ENCODE assay signal across 8 cellular contexts in the genomic region with DNA sequence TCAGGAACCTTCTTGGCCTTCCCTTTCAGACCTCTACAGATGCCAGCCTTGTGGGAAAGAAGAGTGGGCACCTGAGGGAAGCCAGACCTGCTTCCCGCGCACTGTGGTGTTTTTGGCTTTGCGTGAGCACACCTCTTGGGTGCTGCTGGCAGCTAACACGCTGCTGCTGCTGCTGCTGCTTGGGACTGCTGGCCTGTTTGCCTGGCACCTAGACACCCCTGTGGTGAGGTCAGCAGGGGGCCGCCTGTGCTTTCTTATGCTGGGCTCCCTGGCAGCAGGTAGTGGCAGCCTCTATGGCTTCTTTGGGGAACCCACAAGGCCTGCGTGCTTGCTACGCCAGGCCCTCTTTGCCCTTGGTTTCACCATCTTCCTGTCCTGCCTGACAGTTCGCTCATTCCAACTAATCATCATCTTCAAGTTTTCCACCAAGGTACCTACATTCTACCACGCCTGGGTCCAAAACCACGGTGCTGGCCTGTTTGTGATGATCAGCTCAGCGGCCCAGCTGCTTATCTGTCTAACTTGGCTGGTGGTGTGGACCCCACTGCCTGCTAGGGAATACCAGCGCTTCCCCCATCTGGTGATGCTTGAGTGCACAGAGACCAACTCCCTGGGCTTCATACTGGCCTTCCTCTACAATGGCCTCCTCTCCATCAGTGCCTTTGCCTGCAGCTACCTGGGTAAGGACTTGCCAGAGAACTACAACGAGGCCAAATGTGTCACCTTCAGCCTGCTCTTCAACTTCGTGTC. TPM values are rescaled to one million over a fixed set of nuclear protein-coding genes. Genes with fewer than 3 reads are reported as not detected.
DNase-seq lines count a peak whose midpoint lies in the region; ATAC-seq and TF ChIP-seq lines count a peak whose summit lies in the region.

No MANE protein-coding gene starts in this region.

- no peaks in the 10 kb centered on the region for H3K36me3 Mint-ChIP-seq in CD4-positive, CD25-positive, alpha-beta regulatory T cell
- no peaks in the 10 kb centered on the region for H3K36me3 Mint-ChIP-seq in endothelial cell (ENCODE audit: low read depth, unreplicated experiment)

- peaks cover 33% of the 10 kb centered on the region for H3K4me1 ChIP-seq in CD4-positive, CD25-positive, alpha-beta regulatory T cell (ENCODE audit: control insufficient read depth, insufficient read depth, low read length, poor library complexity, severe bottlenecking)
- H3K4me1 ChIP-seq in Panc1 (ENCODE audit: control insufficient read depth, insufficient read depth, low read length) (peaks cover 23% of the 10 kb centered on the region), neutrophil (ENCODE audit: control insufficient read depth in 1 of 2, insufficient read depth in 1 of 2, low read depth in 1 of 2, low read length in 1 of 2) (peaks cover 38 to 42% of the 10 kb centered on the region in 2 experiments)

- no peaks in the 10 kb centered on the region for H3K36me3 ChIP-seq in CD4-positive, CD25-positive, alpha-beta regulatory T cell (ENCODE audit: control insufficient read depth, insufficient read depth, low read length)
- H3K36me3 ChIP-seq in Panc1 (ENCODE audit: control insufficient read depth, insufficient read depth, low read length) (peaks cover 7% of the 10 kb centered on the region; the same call in 1 of the 2 replicates), neutrophil (peaks cover under 1% of the 10 kb centered on the region)

- no peak for ATAC-seq in CD4-positive, CD25-positive, alpha-beta regulatory T cell (ENCODE audit: low read depth in 2 of 2)
- ATAC-seq in Panc1 (no peak), HG03442 (IDR thresholded peaks at IDR 0.05; ENCODE audit: unreplicated experiment) (no peak)

- POLR2A ChIA-PET in Panc1 (lab: Charles Lee), result no interaction called here

- peak overlapping the region; percentile 79 to 98 (median 94) for H3K27ac Mint-ChIP-seq in CD4-positive, CD25-positive, alpha-beta regulatory T cell
- peak overlapping the region; percentile 94 for H3K27ac Mint-ChIP-seq in endothelial cell (ENCODE audit: unreplicated experiment)

- H3K4me3 Mint-ChIP-seq in CD4-positive, CD25-positive, alpha-beta regulatory T cell, result peak overlapping the region; percentile 89 to 99 (median 96)
- peak overlapping the region; percentile 97 for H3K4me3 Mint-ChIP-seq in endothelial cell (ENCODE audit: unreplicated experiment)

- intact Hi-C loops in Panc1 (cut with micrococcal nuclease; ENCODE audit: unreplicated experiment), result no loop called here

- peaks cover 0 to 41% (median 19%) of the 10 kb centered on the region in 4 donors for H3K4me1 Mint-ChIP-seq in CD4-positive, CD25-positive, alpha-beta regulatory T cell
- H3K4me1 Mint-ChIP-seq in endothelial cell (ENCODE audit: unreplicated experiment), result peaks cover 10% of the 10 kb centered on the region

- BruUV-seq in Panc1 (replicated peaks; lab: Mats Ljungman, UMichigan), result no TSS peak

- in situ Hi-C loops in Panc1 (cut with HindIII; ENCODE audit: low pct_unique_long_range_greater_than_20kb, low sequenced_read_pairs), result no loop called here

- H3K9me3 ChIP-seq in CD4-positive, CD25-positive, alpha-beta regulatory T cell (ENCODE audit: control insufficient read depth in 2 of 2, low read length in 2 of 2), result no peaks in the 10 kb centered on the region
- H3K9me3 ChIP-seq in Panc1 (ENCODE audit: control insufficient read depth, insufficient read depth, low read depth, low read length) (no peaks in the 10 kb centered on the region), neutrophil (no peaks in the 10 kb centered on the region)

- no peak overlapping the region for H3K4me3 ChIP-seq in CD4-positive, CD25-positive, alpha-beta regulatory T cell (ENCODE audit: low read depth, low read length)
- peak overlapping the region; percentile 86 to 90 for H3K4me3 ChIP-seq in Panc1 (ENCODE audit: low read depth in 2 of 2, low read length in 2 of 2)
- H3K4me3 ChIP-seq in neutrophil (ENCODE audit: low read depth in 1 of 2, low read length in 1 of 2), result peak overlapping the region; percentile 83 to 88

- H3K9me3 Mint-ChIP-seq in CD4-positive, CD25-positive, alpha-beta regulatory T cell, result no peaks in the 10 kb centered on the region
- no peaks in the 10 kb centered on the region for H3K9me3 Mint-ChIP-seq in endothelial cell (ENCODE audit: unreplicated experiment)

- peak overlapping the region; percentile 86 for H3K27ac ChIP-seq in CD4-positive, CD25-positive, alpha-beta regulatory T cell (ENCODE audit: insufficient read depth, low read length, poor library complexity, severe bottlenecking)
- H3K27ac ChIP-seq in Panc1 (ENCODE audit: low read length) (peak overlapping the region; percentile 93), neutrophil (peak overlapping the region; percentile 93)

- TF ChIP-seq CTCF in Panc1 (IDR thresholded peaks at IDR 0.05) (no peak), endothelial cell (IDR thresholded peaks at IDR 0.05; ENCODE audit: unreplicated experiment) (no peak), neutrophil (IDR thresholded peaks at IDR 0.05) (no peak)

- CTCF ChIA-PET in Panc1 (lab: Charles Lee), result no interaction called here

- H3K27me3 Mint-ChIP-seq in CD4-positive, CD25-positive, alpha-beta regulatory T cell, result peaks cover 4% of the 10 kb centered on the region
- H3K27me3 Mint-ChIP-seq in endothelial cell (ENCODE audit: unreplicated experiment), result peaks cover 9% of the 10 kb centered on the region

- no peaks in the 10 kb centered on the region for H3K27me3 ChIP-seq in CD4-positive, CD25-positive, alpha-beta regulatory T cell (ENCODE audit: control insufficient read depth, insufficient read depth, low read length)
- H3K27me3 ChIP-seq in Panc1 (ENCODE audit: control insufficient read depth, insufficient read depth, low read length) (no peaks in the 10 kb centered on the region), neutrophil (no peaks in the 10 kb centered on the region)

- no peak for DNase-seq in CD4-positive, CD25-positive, alpha-beta regulatory T cell
- DNase-seq in Panc1 (ENCODE audit: low read depth, low spot score) (no peak), endothelial cell (ENCODE audit: low spot score) (no peak), mucosa of gallbladder (ENCODE audit: low spot score) (no peak), DMS79 treated with DMSO at 0.1 percent for 48 hours (lab: John Stamatoyannopoulos, UW) (no peak), NCI-H526 treated with DMSO at 0.1 percent for 48 hours (lab: John Stamatoyannopoulos, UW) (no peak)

RNA-seq across cellular contexts. Expression of gene ZBTB48, which starts 1.0 kb away (rescaled TPM):
- 41.8 TPM for total RNA-seq in CD4-positive, CD25-positive, alpha-beta regulatory T cell
- polyA plus RNA-seq in CD4-positive, CD25-positive, alpha-beta regulatory T cell, result 10 to 100 TPM; 18.6 to 24.8 (median 21.9) TPM
- 40.7 TPM for total RNA-seq in Panc1 (2021; ENCODE audit: unreplicated experiment)
- 41.3 TPM for polyA plus RNA-seq in Panc1 (2012; ENCODE audit: insufficient read length)
- total RNA-seq in endothelial cell (ENCODE audit: unreplicated experiment), result 32.2 TPM
- total RNA-seq in mucosa of gallbladder, result 55.1 TPM

RNA-seq across cellular contexts. Expression of gene TAS1R1, which starts 23.7 kb away (rescaled TPM):
- not detected for total RNA-seq in CD4-positive, CD25-positive, alpha-beta regulatory T cell
- under 1 TPM in 1 of 4 donors, not detected in 3; 0.09 TPM for polyA plus RNA-seq in CD4-positive, CD25-positive, alpha-beta regulatory T cell
- total RNA-seq in Panc1 (2021; ENCODE audit: unreplicated experiment) (not detected), endothelial cell (ENCODE audit: unreplicated experiment) (not detected), mucosa of gallbladder (0.49 TPM)
- not detected for polyA plus RNA-seq in Panc1 (2012; ENCODE audit: insufficient read length)

RNA-seq across cellular contexts. Expression of gene KLHL21, which starts 23.9 kb away (rescaled TPM):
- total RNA-seq in CD4-positive, CD25-positive, alpha-beta regulatory T cell, result 34.4 TPM
- polyA plus RNA-seq in CD4-positive, CD25-positive, alpha-beta regulatory T cell, result 10 to 100 TPM; 16.7 to 46.6 (median 26.2) TPM
- 35.9 TPM for total RNA-seq in Panc1 (2021; ENCODE audit: unreplicated experiment)
- 43.9 TPM for polyA plus RNA-seq in Panc1 (2012; ENCODE audit: insufficient read length)
- total RNA-seq in endothelial cell (ENCODE audit: unreplicated experiment), result 5.0 TPM
- 42.4 TPM for total RNA-seq in mucosa of gallbladder

RNA-seq across cellular contexts. Expression of gene NOL9, which starts 24.5 kb away (rescaled TPM):
- 74.7 TPM for total RNA-seq in CD4-positive, CD25-positive, alpha-beta regulatory T cell
- polyA plus RNA-seq in CD4-positive, CD25-positive, alpha-beta regulatory T cell, result 10 to 100 TPM; 11.0 to 23.0 (median 18.9) TPM
- total RNA-seq in Panc1 (2021; ENCODE audit: unreplicated experiment) (46.4 TPM), endothelial cell (ENCODE audit: unreplicated experiment) (26.9 TPM), mucosa of gallbladder (24.2 TPM)
- polyA plus RNA-seq in Panc1 (2012; ENCODE audit: insufficient read length), result 6.4 TPM

RNA-seq across cellular contexts. Expression of gene PHF13, which starts 34.7 kb away (rescaled TPM):
- total RNA-seq in CD4-positive, CD25-positive, alpha-beta regulatory T cell, result 7.5 TPM
- 1 to 10 TPM; 4.7 to 6.2 (median 5.3) TPM for polyA plus RNA-seq in CD4-positive, CD25-positive, alpha-beta regulatory T cell
- total RNA-seq in Panc1 (2021; ENCODE audit: unreplicated experiment) (41.8 TPM), endothelial cell (ENCODE audit: unreplicated experiment) (21.6 TPM), mucosa of gallbladder (15.1 TPM)
- polyA plus RNA-seq in Panc1 (2012; ENCODE audit: insufficient read length), result 24.0 TPM
